Comparison of ENCODE assay signal across 20 cellular contexts in genomic region chr20:30910937-30911725, GRCh38.
DNase-seq lines count a peak whose midpoint lies in the region; ATAC-seq and TF ChIP-seq lines count a peak whose summit lies in the region.
"Had no signal": no experiment of that assay in that cellular context is flagged by ENCODE, and none has a peak within 500 bp of the region (broad histone marks: within the 10 kb centered on the region; RNA-seq: fewer than 3 reads in every experiment).

No MANE protein-coding gene starts in this region.

- no peak for TF ChIP-seq POLR2A in breast epithelium (IDR thresholded peaks at IDR 0.05)

- H3K4me1 Mint-ChIP-seq in WTC11 (peaks cover 56% of the 10 kb centered on the region), nephron progenitor cell (no peaks in the 10 kb centered on the region)
- H3K4me1 Mint-ChIP-seq: CD14-positive monocyte, H9 had no signal

- no peaks in the 10 kb centered on the region for H3K9me3 ChIP-seq in HEK293 (ENCODE audit: control insufficient read depth, insufficient read depth, low read depth, low read length)
- no peaks in the 10 kb centered on the region for H3K9me3 ChIP-seq in PC-3 (ENCODE audit: low read length)
- H3K9me3 ChIP-seq in breast epithelium, result peaks cover 12 to 16% of the 10 kb centered on the region in 2 donors
- H3K9me3 ChIP-seq: A549 had no signal

- H3K36me3 Mint-ChIP-seq in WTC11, result peaks cover 17% of the 10 kb centered on the region
- peaks cover 20% of the 10 kb centered on the region for H3K36me3 Mint-ChIP-seq in nephron progenitor cell (ENCODE audit: low read depth)
- H3K36me3 Mint-ChIP-seq: CD14-positive monocyte; CD8-positive, alpha-beta T cell had no signal

- H3K23ac ChIP-seq in mesendoderm (ENCODE audit: low read length), result no peak overlapping the region

- no peak overlapping the region for H2BK15ac ChIP-seq in mesendoderm (replicated peaks; ENCODE audit: low read depth)

- intact Hi-C loops in PC-3 (cut with micrococcal nuclease), result no loop called here
- intact Hi-C loops in breast epithelium (cut with DNase I; ENCODE audit: low total_unique reads), result no loop called here

- H2AFZ ChIP-seq in PC-3 (ENCODE audit: low read length), result no peak overlapping the region

- no CpG with 5 or more reads among the region's 18 CpGs for WGBS in mesendoderm (ENCODE audit: extremely low coverage, insufficient coverage, low lambda C conversion rate)

- CTCF ChIA-PET in HEK293 (lab: Yijun Ruan, JAX) (no interaction called here), PC-3 (lab: Charles Lee) (no interaction called here), WTC11 (lab: Charles Lee) (no interaction called here)

- no peak overlapping the region for H2BK120ac ChIP-seq in mesendoderm (ENCODE audit: low read depth, low read length)

- H2BK5ac ChIP-seq in mesendoderm (ENCODE audit: low read length), result no peak overlapping the region

- DNase-seq in PC-3, result no peak
- no peak for DNase-seq in WTC11 (ENCODE audit: low spot score)
- DNase-seq in mesendoderm, result no peak
- no peak for DNase-seq in nephron progenitor cell
- DNase-seq in breast epithelium (ENCODE audit: low spot score in 2 of 2), result no peak
- DNase-seq: CD8-positive, alpha-beta T cell; COR-L47; DMS153; DMS79 treated with DMSO at 0.1 percent for 48 hours; EL; GDM1; IMR-90; KG1 had no signal

- ATAC-seq in PC-3, result peak; percentile 18; the same call in 1 of the 2 replicates
- no peak for ATAC-seq in WTC11
- no peak for ATAC-seq in GM19328 (IDR thresholded peaks at IDR 0.05; ENCODE audit: unreplicated experiment)
- no peak for ATAC-seq in GM21529 (IDR thresholded peaks at IDR 0.05; ENCODE audit: unreplicated experiment)
- ATAC-seq: A549; CD8-positive, alpha-beta T cell had no signal

- H3K79me1 ChIP-seq in mesendoderm (ENCODE audit: low read length), result no peaks in the 10 kb centered on the region

- POLR2A ChIA-PET in HEK293 (lab: Yijun Ruan, JAX) (no interaction called here), PC-3 (lab: Charles Lee; ENCODE audit: unreplicated experiment) (no interaction called here), WTC11 (lab: Charles Lee) (no interaction called here)

- H2AK5ac ChIP-seq in mesendoderm (ENCODE audit: low read length), result no peak overlapping the region

- TF ChIP-seq CTCF in HEK293 (tag by site-specific recombination; IDR thresholded peaks at IDR 0.05), result no peak
- no peak for TF ChIP-seq CTCF in PC-3 (conservative IDR thresholded peaks at IDR 0.05; ENCODE audit: low read depth, low read length)
- TF ChIP-seq CTCF in WTC11 (IDR thresholded peaks at IDR 0.05), result no peak
- no peak for TF ChIP-seq CTCF in nephron progenitor cell (IDR thresholded peaks at IDR 0.05)
- no peak for TF ChIP-seq CTCF in breast epithelium (IDR thresholded peaks at IDR 0.05)

- no peaks in the 10 kb centered on the region for H3K9me2 ChIP-seq in PC-3 (replicated peaks; ENCODE audit: low read length)

- H4K8ac ChIP-seq in mesendoderm (ENCODE audit: low read depth, low read length), result no peak overlapping the region

- no peak overlapping the region for H3K27ac ChIP-seq in HEK293 (ENCODE audit: extremely low read depth, low read depth, low read length)
- no peak overlapping the region for H3K27ac ChIP-seq in PC-3 (ENCODE audit: low read length)
- H3K27ac ChIP-seq in mesendoderm (ENCODE audit: low read depth, low read length), result no peak overlapping the region
- no peak overlapping the region for H3K27ac ChIP-seq in breast epithelium
- H3K27ac ChIP-seq: A549, GM23248 had no signal

- H3K4me3 Mint-ChIP-seq in WTC11, result peak overlapping the region; percentile 51
- H3K4me3 Mint-ChIP-seq in nephron progenitor cell, result no peak overlapping the region
- H3K4me3 Mint-ChIP-seq: CD14-positive monocyte; CD8-positive, alpha-beta T cell; H9 had no signal

- no peaks in the 10 kb centered on the region for H3K4me1 ChIP-seq in HEK293 (ENCODE audit: control insufficient read depth, insufficient read depth, low read length)
- no peaks in the 10 kb centered on the region for H3K4me1 ChIP-seq in PC-3 (ENCODE audit: insufficient read depth, low read length)
- H3K4me1 ChIP-seq in mesendoderm (ENCODE audit: control insufficient read depth, low read depth, low read length), result no peaks in the 10 kb centered on the region
- H3K4me1 ChIP-seq in breast epithelium, result no peaks in the 10 kb centered on the region
- H3K4me1 ChIP-seq: A549 had no signal

- H3K9me3 Mint-ChIP-seq in WTC11, result no peaks in the 10 kb centered on the region
- H3K9me3 Mint-ChIP-seq in nephron progenitor cell, result peaks cover 94% of the 10 kb centered on the region

- no peak overlapping the region for H3K18ac ChIP-seq in mesendoderm (ENCODE audit: low read length)

- no peak overlapping the region for H4K5ac ChIP-seq in mesendoderm (ENCODE audit: low read length)

- H3K4ac ChIP-seq in mesendoderm (ENCODE audit: low read depth, low read length), result no peak overlapping the region

- H3K56ac ChIP-seq in mesendoderm (ENCODE audit: low read length), result peak overlapping the region; percentile 42

- peak overlapping the region; percentile 39 for H3K27ac Mint-ChIP-seq in WTC11
- no peak overlapping the region for H3K27ac Mint-ChIP-seq in nephron progenitor cell
- H3K27ac Mint-ChIP-seq: CD14-positive monocyte; CD8-positive, alpha-beta T cell; H9 had no signal

- H3K27me3 Mint-ChIP-seq in WTC11 (ENCODE audit: low read depth) (peaks cover 35% of the 10 kb centered on the region), nephron progenitor cell (ENCODE audit: low read depth, poor library complexity) (peaks cover 16% of the 10 kb centered on the region)

- no TSS peak for BruUV-seq in PC-3 (replicated peaks; lab: Mats Ljungman, UMichigan)

- no peaks in the 10 kb centered on the region for H4K20me1 ChIP-seq in PC-3 (ENCODE audit: low read length)

- H3K36me3 ChIP-seq in HEK293 (ENCODE audit: control insufficient read depth in 2 of 2, insufficient read depth in 1 of 2, low read length in 2 of 2) (no peaks in the 10 kb centered on the region), PC-3 (ENCODE audit: low read depth, low read length) (no peaks in the 10 kb centered on the region), mesendoderm (ENCODE audit: control insufficient read depth, insufficient read depth, low read length) (no peaks in the 10 kb centered on the region), breast epithelium (no peaks in the 10 kb centered on the region)

- H3K27me3 ChIP-seq in PC-3 (ENCODE audit: low read length) (no peaks in the 10 kb centered on the region), mesendoderm (ENCODE audit: insufficient read depth, low read length, poor library complexity) (no peaks in the 10 kb centered on the region), breast epithelium (no peaks in the 10 kb centered on the region)

- no peaks in the 10 kb centered on the region for H3F3A ChIP-seq in PC-3 (ENCODE audit: low read length, unreplicated experiment)

- H3K4me3 ChIP-seq in HEK293 (ENCODE audit: low read depth, low read length) (no peak overlapping the region), PC-3 (ENCODE audit: low read length) (no peak overlapping the region), mesendoderm (ENCODE audit: low read length) (no peak overlapping the region), breast epithelium (no peak overlapping the region)
- H3K4me3 ChIP-seq: A549 had no signal

- no peaks in the 10 kb centered on the region for H3K79me2 ChIP-seq in PC-3 (ENCODE audit: low read length)
- H3K79me2 ChIP-seq in mesendoderm (ENCODE audit: control insufficient read depth, insufficient read depth, low read length), result no peaks in the 10 kb centered on the region

- H3K9ac ChIP-seq in PC-3 (ENCODE audit: low read length) (no peak overlapping the region), mesendoderm (ENCODE audit: low read length) (no peak overlapping the region)

- H3K4me2 ChIP-seq in PC-3 (ENCODE audit: low read length), result no peak overlapping the region
- H3K4me2 ChIP-seq in mesendoderm (ENCODE audit: low read length), result no peak overlapping the region
- H3K4me2 ChIP-seq: A549 had no signal

TF ChIP-seq in HEK293, 187 proteins besides CTCF, POLR2A, EP300 and RAD21 (continues in another document):
- no peak for TF ChIP-seq HIC1 (tag by site-specific recombination; IDR thresholded peaks at IDR 0.05)
- peak; percentile 69 for TF ChIP-seq ZNF596 (tag by site-specific recombination; IDR thresholded peaks at IDR 0.05)
- 0 out of 2 replicates have a peak, but pooled peaks have one; percentile 32 for TF ChIP-seq ZNF202 (tag by site-specific recombination; IDR thresholded peaks at IDR 0.05; ENCODE audit: borderline replicate concordance)

TF ChIP-seq in WTC11, 78 proteins besides CTCF, POLR2A, EP300 and RAD21 (continues in another document):
- TF ChIP-seq NR2C2 (CRISPR knock-in tag; IDR thresholded peaks at IDR 0.05) (no peak), ZNF263 (CRISPR knock-in tag; IDR thresholded peaks at IDR 0.05; ENCODE audit: low read depth) (no peak), NFE2L1 (CRISPR knock-in tag; IDR thresholded peaks at IDR 0.05) (no peak), ATF3 (CRISPR knock-in tag; conservative IDR thresholded peaks at IDR 0.05) (no peak)
- TF ChIP-seq, protein P1, sequence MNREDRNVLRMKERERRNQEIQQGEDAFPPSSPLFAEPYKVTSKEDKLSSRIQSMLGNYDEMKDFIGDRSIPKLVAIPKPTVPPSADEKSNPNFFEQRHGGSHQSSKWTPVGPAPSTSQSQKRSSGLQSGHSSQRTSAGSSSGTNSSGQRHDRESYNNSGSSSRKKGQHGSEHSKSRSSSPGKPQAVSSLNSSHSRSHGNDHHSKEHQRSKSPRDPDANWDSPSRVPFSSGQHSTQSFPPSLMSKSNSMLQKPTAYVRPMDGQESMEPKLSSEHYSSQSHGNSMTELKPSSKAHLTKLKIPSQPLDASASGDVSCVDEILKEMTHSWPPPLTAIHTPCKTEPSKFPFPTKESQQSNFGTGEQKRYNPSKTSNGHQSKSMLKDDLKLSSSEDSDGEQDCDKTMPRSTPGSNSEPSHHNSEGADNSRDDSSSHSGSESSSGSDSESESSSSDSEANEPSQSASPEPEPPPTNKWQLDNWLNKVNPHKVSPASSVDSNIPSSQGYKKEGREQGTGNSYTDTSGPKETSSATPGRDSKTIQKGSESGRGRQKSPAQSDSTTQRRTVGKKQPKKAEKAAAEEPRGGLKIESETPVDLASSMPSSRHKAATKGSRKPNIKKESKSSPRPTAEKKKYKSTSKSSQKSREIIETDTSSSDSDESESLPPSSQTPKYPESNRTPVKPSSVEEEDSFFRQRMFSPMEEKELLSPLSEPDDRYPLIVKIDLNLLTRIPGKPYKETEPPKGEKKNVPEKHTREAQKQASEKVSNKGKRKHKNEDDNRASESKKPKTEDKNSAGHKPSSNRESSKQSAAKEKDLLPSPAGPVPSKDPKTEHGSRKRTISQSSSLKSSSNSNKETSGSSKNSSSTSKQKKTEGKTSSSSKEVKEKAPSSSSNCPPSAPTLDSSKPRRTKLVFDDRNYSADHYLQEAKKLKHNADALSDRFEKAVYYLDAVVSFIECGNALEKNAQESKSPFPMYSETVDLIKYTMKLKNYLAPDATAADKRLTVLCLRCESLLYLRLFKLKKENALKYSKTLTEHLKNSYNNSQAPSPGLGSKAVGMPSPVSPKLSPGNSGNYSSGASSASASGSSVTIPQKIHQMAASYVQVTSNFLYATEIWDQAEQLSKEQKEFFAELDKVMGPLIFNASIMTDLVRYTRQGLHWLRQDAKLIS (CRISPR knock-in tag; IDR thresholded peaks at IDR 0.05; ENCODE audit: borderline replicate concordance), result no peak
